In the genomic region with DNA sequence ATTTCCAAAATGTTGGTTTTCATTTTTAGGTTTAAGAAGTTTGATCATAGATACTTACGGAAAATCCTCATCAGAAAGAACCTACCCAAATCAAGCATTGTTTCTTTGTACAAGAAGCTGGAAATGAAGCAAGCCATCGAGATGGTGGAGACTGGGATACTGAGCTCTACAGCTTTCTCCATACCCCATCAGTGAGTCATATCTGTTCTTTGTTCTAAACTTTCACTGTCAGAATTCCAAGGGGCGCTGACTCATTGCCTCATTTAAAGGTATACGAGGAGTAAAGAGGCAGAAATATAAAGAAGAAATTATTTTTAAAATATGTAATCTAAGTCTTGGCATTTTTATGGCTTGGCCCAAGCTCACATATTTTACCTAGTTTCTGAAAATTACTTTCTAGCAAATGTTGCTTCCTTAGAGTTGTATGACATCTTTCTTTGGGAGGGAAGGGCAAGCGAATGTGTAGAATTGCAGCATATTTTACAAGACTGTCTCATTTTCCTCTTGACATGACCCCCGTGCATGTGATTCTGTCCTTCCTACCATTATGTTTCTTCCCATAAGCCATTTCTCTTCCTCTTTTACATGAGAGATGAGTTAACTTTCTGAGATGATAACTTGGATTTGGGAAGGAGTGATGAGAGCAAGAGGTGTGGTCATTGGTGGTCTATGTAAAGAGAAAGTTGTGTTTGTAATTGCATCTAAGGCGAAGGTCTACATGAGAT, we compare ENCODE assay signal across 11 cellular contexts.
DNase-seq lines count a peak whose midpoint lies in the region; ATAC-seq and TF ChIP-seq lines count a peak whose summit lies in the region.
"Had no signal": no experiment of that assay in that cellular context is flagged by ENCODE, and none has a peak within 500 bp of the region (broad histone marks: within the 10 kb centered on the region; RNA-seq: fewer than 3 reads in every experiment).

No MANE protein-coding gene starts in this region.

- POLR2A ChIA-PET in RWPE1 (lab: Yijun Ruan, JAX; ENCODE audit: low non-redundant PET) = no interaction called here

- DNase-seq in GM04503 (ENCODE audit: low read depth) (peak; percentile 27), RWPE1 (ENCODE audit: low spot score) (peak; percentile 89), fibroblast of mammary gland (ENCODE audit: low read depth) (peak; percentile 87), retinal pigment epithelial cell (ENCODE audit: low read depth) (peak; percentile 91), GDM1 (lab: John Stamatoyannopoulos, UW) (no peak)
- no peak for DNase-seq in stimulated activated naive CD8-positive, alpha-beta T cell treated with anti-CD3 and anti-CD28 coated beads, Interleukin-15, Interleukin-2, amounts not matched to agents 100 U/mL and 50 U/mL, for 24 hours
- DNase-seq: activated CD4-positive, alpha-beta T cell treated with anti-CD3 and anti-CD28 coated beads, Interleukin-2, amount 10 ng/mL, durations not matched to agents 7 days and 5 days; NCI-H748 treated with DMSO at 0.1 percent for 48 hours had no signal

- no peak for ATAC-seq in GM18502 (IDR thresholded peaks at IDR 0.05; ENCODE audit: poor library complexity, unreplicated experiment)
- no peak for ATAC-seq in stimulated activated naive CD8-positive, alpha-beta T cell treated with anti-CD3 and anti-CD28 coated beads, Interleukin-15, Interleukin-2, amounts not matched to agents 100 U/mL and 50 U/mL, for 24 hours
- no peak for ATAC-seq in GM19455 (IDR thresholded peaks at IDR 0.05; ENCODE audit: unreplicated experiment)

- H3K4me3 ChIP-seq in fibroblast of mammary gland (ENCODE audit: control insufficient read depth, low read depth, low read length) = no peak overlapping the region
- H3K4me3 ChIP-seq in retinal pigment epithelial cell (ENCODE audit: low read length) = no peak overlapping the region
- H3K4me3 ChIP-seq: ascending aorta had no signal

- CTCF ChIA-PET in RWPE1 (lab: Yijun Ruan, JAX) = no interaction called here

- H3K27ac ChIP-seq in RWPE1 = no peak overlapping the region
- H3K27ac ChIP-seq: ascending aorta had no signal

- TF ChIP-seq CTCF in RWPE1 (conservative IDR thresholded peaks at IDR 0.05; ENCODE audit: low read depth) = no peak
- no peak for TF ChIP-seq CTCF in fibroblast of mammary gland (conservative IDR thresholded peaks at IDR 0.05; ENCODE audit: control insufficient read depth, insufficient read depth, low read depth, low read length)
- no peak for TF ChIP-seq CTCF in retinal pigment epithelial cell (conservative IDR thresholded peaks at IDR 0.05; ENCODE audit: low read depth, low read length)

Comparison
In these comparisons a context has a peak if more than half of its experiments do, and no peak if none do; other contexts are left out.
1. DNase-seq: peak in GM04503 (single experiment), RWPE1 (single experiment), fibroblast of mammary gland (single experiment) and retinal pigment epithelial cell (single experiment); none in GDM1 (single experiment) and stimulated activated naive CD8-positive, alpha-beta T cell treated with anti-CD3 and anti-CD28 coated beads, Interleukin-15, Interleukin-2, amounts not matched to agents 100 U/mL and 50 U/mL, for 24 hours (single experiment).